ENCODE assay signal across 1 cellular context in genomic region chrX:41119803-41120202, GRCh38.
TF ChIP-seq lines count a peak whose summit lies in the region.

No MANE protein-coding gene starts in this region.

TF ChIP-seq in GM12878, 131 proteins besides CTCF, POLR2A, EP300 and RAD21 (continued from another document):
- TF ChIP-seq E2F8 (IDR thresholded peaks at IDR 0.05; ENCODE audit: low read depth, partially characterized antibody) = no peak
- TF ChIP-seq ESRRA (IDR thresholded peaks at IDR 0.05; ENCODE audit: low read length) = no peak
- no peak for TF ChIP-seq MYB (IDR thresholded peaks at IDR 0.05; ENCODE audit: borderline replicate concordance, low read depth, low read length)
- TF ChIP-seq IKZF2 (IDR thresholded peaks at IDR 0.05) = no peak; a peak in 1 of 4 replicates
- TF ChIP-seq FOXM1 (IDR thresholded peaks at IDR 0.05; ENCODE audit: low read depth, low read length) = no peak
- TF ChIP-seq ZBTB40 (IDR thresholded peaks at IDR 0.05; ENCODE audit: borderline replicate concordance) = no peak; the same call in 1 of the 2 replicates
- no peak for TF ChIP-seq NR2C2 (IDR thresholded peaks at IDR 0.05; ENCODE audit: borderline replicate concordance, control insufficient read depth, insufficient read length, low read depth)
- TF ChIP-seq E4F1 (IDR thresholded peaks at IDR 0.05; ENCODE audit: borderline replicate concordance, partially characterized antibody) = no peak
- peak; percentile 51 for TF ChIP-seq RUNX3 (IDR thresholded peaks at IDR 0.05; ENCODE audit: low read length)
- TF ChIP-seq ETV6 (conservative IDR thresholded peaks at IDR 0.05 in 1 of 2, IDR thresholded peaks at IDR 0.05 in 1 of 2; ENCODE audit: borderline replicate concordance in 1 of 2, low read depth in 1 of 2) = no peak
- TF ChIP-seq ATF2 (IDR thresholded peaks at IDR 0.05; ENCODE audit: low read length) = no peak
- no peak for TF ChIP-seq SREBF1 (IDR thresholded peaks at IDR 0.05; ENCODE audit: low read length)
- peak; percentile 16 for TF ChIP-seq SKIL (IDR thresholded peaks at IDR 0.05; ENCODE audit: low read depth, poor library complexity, severe bottlenecking)
- TF ChIP-seq NRF1 (conservative IDR thresholded peaks at IDR 0.05; ENCODE audit: low read depth, low read length) = no peak
- no peak for TF ChIP-seq STAT1 (conservative IDR thresholded peaks at IDR 0.05)
- TF ChIP-seq REST (IDR thresholded peaks at IDR 0.05; ENCODE audit: low read depth, low read length) = no peak
- no peak for TF ChIP-seq IRF4 (IDR thresholded peaks at IDR 0.05; ENCODE audit: low read depth, low read length)
TF ChIP-seq in GM12878: peak in this region for 3.
